In the genomic region with DNA sequence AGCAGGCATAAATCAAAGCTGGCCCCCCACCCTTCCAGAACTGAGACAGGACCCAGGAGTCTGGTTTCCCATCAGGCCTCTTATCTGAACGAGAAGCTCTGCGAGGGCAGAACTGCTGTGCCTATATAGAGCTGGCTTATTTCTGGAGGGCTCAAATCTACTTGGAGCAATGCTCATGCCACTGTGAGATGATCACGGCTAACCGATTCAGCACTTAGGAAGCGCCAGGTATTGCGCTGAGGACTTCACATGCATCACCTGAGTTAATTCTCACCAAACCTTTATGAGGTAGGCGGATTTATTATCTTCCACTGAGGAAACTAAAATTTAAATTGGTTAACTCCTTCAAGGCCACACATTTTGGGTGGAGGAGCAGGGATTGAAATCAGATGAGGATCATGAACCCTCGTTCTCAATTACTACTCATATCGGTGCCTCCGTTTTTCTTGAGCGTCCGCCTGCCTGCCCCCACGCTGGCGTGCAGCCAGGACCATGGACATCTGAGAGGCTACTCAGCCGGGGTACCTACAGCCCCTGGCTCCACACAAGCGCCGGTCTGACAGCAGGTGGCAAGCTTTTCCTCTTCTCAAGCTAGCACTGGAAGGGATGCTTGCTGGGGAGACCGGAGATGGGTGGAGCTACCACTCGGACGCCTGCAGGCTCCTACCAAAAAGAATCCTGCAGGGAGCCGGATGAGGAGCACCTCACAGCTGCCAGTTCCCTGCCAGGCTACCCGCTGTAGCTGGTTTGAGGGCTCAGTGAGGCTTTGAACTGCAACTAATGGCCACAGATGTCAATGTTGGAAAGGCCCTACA, we compare ENCODE assay signal across 8 cellular contexts. TPM values are rescaled to one million over a fixed set of nuclear protein-coding genes. Genes with fewer than 3 reads are reported as not detected.
DNase-seq lines count a peak whose midpoint lies in the region; ATAC-seq and TF ChIP-seq lines count a peak whose summit lies in the region.

No MANE protein-coding gene starts in this region.

- no peak for ATAC-seq in naive thymus-derived CD4-positive, alpha-beta T cell
- ATAC-seq in HG02870 (IDR thresholded peaks at IDR 0.05; ENCODE audit: unreplicated experiment), result no peak

- peak; percentile 70 for DNase-seq in Karpas-422
- peak; percentile 26 to 32 for DNase-seq in activated T-helper 1 cell treated with anti-CD3 and anti-CD28 coated beads, Interleukin-2, amount 50 U/mL, for 16 hours (ENCODE audit: low read depth in 1 of 2, low spot score in 1 of 2)
- peak; percentile 75 to 76 for DNase-seq in fibroblast of lung (ENCODE audit: low read depth in 2 of 2)
- peak; percentile 33 to 65 (median 59) for DNase-seq in naive thymus-derived CD4-positive, alpha-beta T cell

- no peaks in the 10 kb centered on the region for H3K9me2 ChIP-seq in Karpas-422 (replicated peaks; ENCODE audit: insufficient read depth, low read length)

- POLR2A ChIA-PET in naive thymus-derived CD4-positive, alpha-beta T cell (lab: Charles Lee), result interaction anchor here (0.5 to 6.8 kb wide), 19 partner anchors 10 to 497 kb away, joined by 3 to 174 read pairs (median 14); partner anchors contain the start of genes ACOT8, CTSA, NEURL2 and PLTP

- H3K4me1 ChIP-seq in Karpas-422 (ENCODE audit: low read length) (peaks cover 11% of the 10 kb centered on the region), fibroblast of lung (ENCODE audit: control insufficient read depth, extremely low read depth, insufficient read depth, low read length) (peaks cover 6% of the 10 kb centered on the region), stomach smooth muscle (ENCODE audit: control insufficient read depth, insufficient read depth, low read length) (peaks cover 22% of the 10 kb centered on the region)
- H3K4me1 ChIP-seq in naive thymus-derived CD4-positive, alpha-beta T cell (ENCODE audit: control insufficient read depth in 2 of 2, insufficient read depth in 2 of 2, low read length in 2 of 2), result peaks cover 10 to 21% of the 10 kb centered on the region in 2 donors

- peaks cover 4% of the 10 kb centered on the region; the same call in 1 of the 2 replicates for H3K36me3 ChIP-seq in Karpas-422 (ENCODE audit: insufficient read depth, low read length)
- peaks cover 5% of the 10 kb centered on the region for H3K36me3 ChIP-seq in fibroblast of lung (ENCODE audit: control insufficient read depth, insufficient read depth, low read length)
- peaks cover 0 to 25% (median 8%) of the 10 kb centered on the region in 3 experiments for H3K36me3 ChIP-seq in naive thymus-derived CD4-positive, alpha-beta T cell (ENCODE audit: control insufficient read depth in 2 of 3, insufficient read depth in 3 of 3, low read length in 3 of 3)
- H3K36me3 ChIP-seq in stomach smooth muscle (ENCODE audit: control insufficient read depth in 2 of 2, insufficient read depth in 2 of 2, low read length in 2 of 2), result peaks cover 9 to 13% of the 10 kb centered on the region in 2 donors

- no peaks in the 10 kb centered on the region for H4K20me1 ChIP-seq in Karpas-422 (ENCODE audit: insufficient read depth, low read depth, low read length)
- no peaks in the 10 kb centered on the region for H4K20me1 ChIP-seq in fibroblast of lung (ENCODE audit: control insufficient read depth, extremely low read depth, insufficient read depth, low read length)

- H3K4me2 ChIP-seq in Karpas-422 (ENCODE audit: low read depth, low read length, poor library complexity, severe bottlenecking), result peak overlapping the region; percentile 94
- H3K4me2 ChIP-seq in fibroblast of lung (ENCODE audit: extremely low read depth, insufficient read depth, low read length), result peak overlapping the region; percentile 89

- peaks cover 3 to 16% (median 11%) of the 10 kb centered on the region in 5 donors for H3K36me3 Mint-ChIP-seq in naive thymus-derived CD4-positive, alpha-beta T cell

- peaks cover 31% of the 10 kb centered on the region for H3K79me2 ChIP-seq in Karpas-422 (ENCODE audit: low read length)
- peaks cover 27% of the 10 kb centered on the region for H3K79me2 ChIP-seq in fibroblast of lung (ENCODE audit: control insufficient read depth, insufficient read depth, low read length)

- intact Hi-C loops in naive thymus-derived CD4-positive, alpha-beta T cell (cut with micrococcal nuclease), result loop anchor here (1.0 to 10.0 kb wide), 9 partner anchors 22 to 973 kb away; partner anchors contain the start of genes DNTTIP1 (in 1 of the 2), NCOA5 (in 1 of the 2), TOMM34 (in 1 of the 2) and UBE2C (in 1 of the 2)

- H3K9me3 Mint-ChIP-seq in naive thymus-derived CD4-positive, alpha-beta T cell, result no peaks in the 10 kb centered on the region

- CTCF ChIA-PET in naive thymus-derived CD4-positive, alpha-beta T cell (lab: Charles Lee), result interaction anchor here (0.6 to 7.9 kb wide), 8 partner anchors 10 to 79 kb away, joined by 3 to 54 read pairs (median 4); partner anchors contain the start of genes CTSA, NEURL2 and ZNF335

- H3K9me3 ChIP-seq in Karpas-422 (ENCODE audit: low read length), result no peaks in the 10 kb centered on the region
- no peaks in the 10 kb centered on the region for H3K9me3 ChIP-seq in fibroblast of lung (ENCODE audit: control insufficient read depth, insufficient read depth, low read depth, low read length)
- no peaks in the 10 kb centered on the region for H3K9me3 ChIP-seq in naive thymus-derived CD4-positive, alpha-beta T cell (ENCODE audit: control insufficient read depth in 2 of 3, low read length in 3 of 3)
- no peaks in the 10 kb centered on the region for H3K9me3 ChIP-seq in stomach smooth muscle (ENCODE audit: control insufficient read depth in 2 of 2, low read length in 2 of 2)

- H3K9ac ChIP-seq in Karpas-422 (ENCODE audit: low read length) (peak overlapping the region; percentile 99), fibroblast of lung (ENCODE audit: insufficient read depth, low read length) (peak overlapping the region; percentile 100), stomach smooth muscle (ENCODE audit: low read length in 2 of 2) (peak overlapping the region; percentile 97 to 99)

- H3K4me3 Mint-ChIP-seq in naive thymus-derived CD4-positive, alpha-beta T cell, result peak overlapping the region; percentile 85 to 99 (median 97)

- H3K4me1 Mint-ChIP-seq in naive thymus-derived CD4-positive, alpha-beta T cell, result peaks cover 7 to 32% (median 29%) of the 10 kb centered on the region in 7 donors

- H2AFZ ChIP-seq in Karpas-422 (ENCODE audit: low read length) (peak overlapping the region; percentile 75; the same call in 1 of the 2 replicates), fibroblast of lung (ENCODE audit: low read length) (no peak overlapping the region)

- H3K27ac ChIP-seq in Karpas-422 (ENCODE audit: low read length), result peak overlapping the region; percentile 87; the same call in 1 of the 2 replicates
- peak overlapping the region; percentile 99 for H3K27ac ChIP-seq in fibroblast of lung (ENCODE audit: insufficient read depth, low read length)
- H3K27ac ChIP-seq in naive thymus-derived CD4-positive, alpha-beta T cell (ENCODE audit: low read depth, low read length), result peak overlapping the region; percentile 96
- peak overlapping the region; percentile 98 for H3K27ac ChIP-seq in stomach smooth muscle (ENCODE audit: low read length)

- H3K4me3 ChIP-seq in GM08714 (ENCODE audit: low read length) (peak overlapping the region; percentile 72), Karpas-422 (ENCODE audit: low read length) (peak overlapping the region; percentile 95), fibroblast of lung (replicated peaks in 1 of 4; ENCODE audit: control extremely low read depth in 1 of 4, insufficient read depth in 1 of 4, low read depth in 3 of 4, low read length in 4 of 4) (peak overlapping the region; percentile 90 to 99 (median 95)), stomach smooth muscle (ENCODE audit: low read length in 2 of 2) (peak overlapping the region; percentile 97 to 98)
- peak overlapping the region; percentile 96 for H3K4me3 ChIP-seq in naive thymus-derived CD4-positive, alpha-beta T cell (ENCODE audit: low read length)

- peak; percentile 8 to 30 for TF ChIP-seq CTCF in fibroblast of lung (conservative IDR thresholded peaks at IDR 0.05 in 1 of 2, IDR thresholded peaks at IDR 0.05 in 1 of 2; ENCODE audit: low read depth in 1 of 2, low read length in 2 of 2)

- no peaks in the 10 kb centered on the region for H3K27me3 ChIP-seq in Karpas-422 (ENCODE audit: low read length)
- no peaks in the 10 kb centered on the region for H3K27me3 ChIP-seq in fibroblast of lung (ENCODE audit: control insufficient read depth, insufficient read depth, low read length)
- H3K27me3 ChIP-seq in naive thymus-derived CD4-positive, alpha-beta T cell (ENCODE audit: control insufficient read depth in 2 of 2, insufficient read depth in 2 of 2, low read length in 2 of 2), result no peaks in the 10 kb centered on the region
- H3K27me3 ChIP-seq in stomach smooth muscle (ENCODE audit: control insufficient read depth in 1 of 2, insufficient read depth in 2 of 2, low read length in 2 of 2), result no peaks in the 10 kb centered on the region

- no peaks in the 10 kb centered on the region for H3K27me3 Mint-ChIP-seq in naive thymus-derived CD4-positive, alpha-beta T cell

- peak overlapping the region; percentile 94 to 99 (median 96) for H3K27ac Mint-ChIP-seq in naive thymus-derived CD4-positive, alpha-beta T cell

RNA-seq across cellular contexts. Expression of gene PCIF1, which starts 1.0 kb away (rescaled TPM):
- total RNA-seq in Karpas-422 (2014; rRNA removed; shearing (Covaris generic); ENCODE audit: low replicate concordance), result 10.0 and 12.0 TPM in 2 replicates
- polyA plus RNA-seq in PFSK-1 (2012; ENCODE audit: insufficient read length, low read depth), result 29.4 TPM
- 6.7 and 9.9 TPM in 2 replicates for total RNA-seq in fibroblast of lung
- 16.0 and 18.5 TPM in 2 replicates for polyA plus RNA-seq in fibroblast of lung
- 20.7 and 25.8 TPM in 2 replicates for polyA plus RNA-seq in fibroblast of lung (2012)
- 67.9 and 99.2 TPM in 2 replicates for polyA minus RNA-seq in fibroblast of lung (ENCODE audit: low replicate concordance)
- total RNA-seq in naive thymus-derived CD4-positive, alpha-beta T cell, result 10 to 100 TPM; 42.3 to 79.6 (median 67.0) TPM
- 100 to 1,000 TPM in 1 of 2 donors, 10 to 100 TPM in 1; 68.7 to 130 TPM for polyA plus RNA-seq in naive thymus-derived CD4-positive, alpha-beta T cell

RNA-seq across cellular contexts. Expression of gene PLTP, which starts 21.5 kb away (rescaled TPM):
- 19.8 and 29.0 TPM in 2 replicates for total RNA-seq in Karpas-422 (2014; rRNA removed; shearing (Covaris generic); ENCODE audit: low replicate concordance)
- 8.6 TPM for polyA plus RNA-seq in PFSK-1 (2012; ENCODE audit: insufficient read length, low read depth)
- total RNA-seq in fibroblast of lung, result 110 and 132 TPM in 2 replicates
- 28.5 and 63.1 TPM in 2 replicates for polyA plus RNA-seq in fibroblast of lung
- 36.1 and 77.6 TPM in 2 replicates for polyA plus RNA-seq in fibroblast of lung (2012)
- 64.5 and 131 TPM in 2 replicates for polyA minus RNA-seq in fibroblast of lung (ENCODE audit: low replicate concordance)
- total RNA-seq in naive thymus-derived CD4-positive, alpha-beta T cell, result under 1 TPM in 4 of 5 experiments, not detected in 1; 0.31 to 0.44 (median 0.37) TPM
- not detected for polyA plus RNA-seq in naive thymus-derived CD4-positive, alpha-beta T cell

RNA-seq across cellular contexts. Expression of gene ZNF335, which starts 38.6 kb away (rescaled TPM):
- 13.2 and 20.3 TPM in 2 replicates for total RNA-seq in Karpas-422 (2014; rRNA removed; shearing (Covaris generic); ENCODE audit: low replicate concordance)
- 20.5 TPM for polyA plus RNA-seq in PFSK-1 (2012; ENCODE audit: insufficient read length, low read depth)
- 7.2 and 10.2 TPM in 2 replicates for total RNA-seq in fibroblast of lung
- polyA plus RNA-seq in fibroblast of lung, result 4.8 and 6.7 TPM in 2 replicates
- polyA plus RNA-seq in fibroblast of lung (2012), result 6.9 and 8.5 TPM in 2 replicates
- polyA minus RNA-seq in fibroblast of lung (ENCODE audit: low replicate concordance), result 24.7 and 35.4 TPM in 2 replicates
- 10 to 100 TPM; 39.9 to 95.2 (median 53.8) TPM for total RNA-seq in naive thymus-derived CD4-positive, alpha-beta T cell
- 10 to 100 TPM in 1 of 2 donors, 1 to 10 TPM in 1; 7.1 to 14.6 TPM for polyA plus RNA-seq in naive thymus-derived CD4-positive, alpha-beta T cell

RNA-seq across cellular contexts. Expression of gene CTSA, which starts 42.3 kb away (rescaled TPM):
- 39.5 and 52.9 TPM in 2 replicates for total RNA-seq in Karpas-422 (2014; rRNA removed; shearing (Covaris generic); ENCODE audit: low replicate concordance)
- polyA plus RNA-seq in PFSK-1 (2012; ENCODE audit: insufficient read length, low read depth), result 253 TPM
- 104 and 116 TPM in 2 replicates for total RNA-seq in fibroblast of lung
- polyA plus RNA-seq in fibroblast of lung, result 364 and 413 TPM in 2 replicates
- polyA plus RNA-seq in fibroblast of lung (2012), result 279 and 286 TPM in 2 replicates
- 302 and 333 TPM in 2 replicates for polyA minus RNA-seq in fibroblast of lung (ENCODE audit: low replicate concordance)
- 100 to 1,000 TPM in 1 of 5 experiments, 10 to 100 TPM in 4; 60.5 to 151 (median 65.1) TPM for total RNA-seq in naive thymus-derived CD4-positive, alpha-beta T cell
- polyA plus RNA-seq in naive thymus-derived CD4-positive, alpha-beta T cell, result 10 to 100 TPM; 59.6 to 74.7 TPM

RNA-seq across cellular contexts. Expression of gene NEURL2, which starts 42.4 kb away (rescaled TPM):
- 3.1 and 4.3 TPM in 2 replicates for total RNA-seq in Karpas-422 (2014; rRNA removed; shearing (Covaris generic); ENCODE audit: low replicate concordance)
- polyA plus RNA-seq in PFSK-1 (2012; ENCODE audit: insufficient read length, low read depth), result 3.5 TPM
- 7.1 and 8.0 TPM in 2 replicates for total RNA-seq in fibroblast of lung
- 0.75 and 0.77 TPM in 2 replicates for polyA plus RNA-seq in fibroblast of lung
- polyA plus RNA-seq in fibroblast of lung (2012), result 2.0 and 2.1 TPM in 2 replicates
- 0.31 TPM in 1 of 2 replicates, not detected in the other for polyA minus RNA-seq in fibroblast of lung (ENCODE audit: low replicate concordance)
- total RNA-seq in naive thymus-derived CD4-positive, alpha-beta T cell, result 1 to 10 TPM; 1.2 to 5.3 (median 4.0) TPM
- polyA plus RNA-seq in naive thymus-derived CD4-positive, alpha-beta T cell, result 1 to 10 TPM in 1 of 2 donors, under 1 TPM in 1; 0.69 to 4.0 TPM

Comparison
In these comparisons a context has a peak if more than half of its experiments do, and no peak if none do; other contexts are left out.
1. RNA of gene PLTP, which starts 21.5 kb away (total RNA-seq): 110 to 132 TPM in fibroblast of lung and 19.8 to 29.0 TPM in Karpas-422; 0.31 to 0.44 TPM in naive thymus-derived CD4-positive, alpha-beta T cell; every median in the first group is over 10 times any median in the second.
2. Peak in every context shown above with its lines, with median percentiles within 50 percentile points of each other: H3K4me3 ChIP-seq, DNase-seq, H3K27ac ChIP-seq and H3K9ac ChIP-seq.